Comparison of ENCODE assay signal across 8 cellular contexts in genomic region chr6:151862461-151862860, GRCh38. TPM values are rescaled to one million over a fixed set of nuclear protein-coding genes. Genes with fewer than 3 reads are reported as not detected.
"Had no signal": no experiment of that assay in that cellular context is flagged by ENCODE, and none has a peak within 500 bp of the region (broad histone marks: within the 10 kb centered on the region; RNA-seq: fewer than 3 reads in every experiment).

No MANE protein-coding gene starts in this region.

- H3K36me3 Mint-ChIP-seq: IgD-negative memory B cell had no signal

- H3K27ac Mint-ChIP-seq: IgD-negative memory B cell had no signal

- ATAC-seq: HepG2 had no signal

- FAIRE-seq: HepG2, HTR-8/SVneo had no signal

- DNase-seq: IMR-90, KBM-7, KG1 had no signal

- H3K4me3 Mint-ChIP-seq: IgD-negative memory B cell had no signal

- H3K27me3 Mint-ChIP-seq: IgD-negative memory B cell had no signal

- H3K27ac ChIP-seq: HL-60 had no signal

RNA-seq across cellular contexts. Expression of gene ESR1, which starts 55.0 kb away (rescaled TPM):
- total RNA-seq: HepG2, HT-29, IMR-90 had no signal
- polyA plus RNA-seq: HepG2, IMR-90 had no signal
